ENCODE assay signal across 13 cellular contexts in the genomic region with DNA sequence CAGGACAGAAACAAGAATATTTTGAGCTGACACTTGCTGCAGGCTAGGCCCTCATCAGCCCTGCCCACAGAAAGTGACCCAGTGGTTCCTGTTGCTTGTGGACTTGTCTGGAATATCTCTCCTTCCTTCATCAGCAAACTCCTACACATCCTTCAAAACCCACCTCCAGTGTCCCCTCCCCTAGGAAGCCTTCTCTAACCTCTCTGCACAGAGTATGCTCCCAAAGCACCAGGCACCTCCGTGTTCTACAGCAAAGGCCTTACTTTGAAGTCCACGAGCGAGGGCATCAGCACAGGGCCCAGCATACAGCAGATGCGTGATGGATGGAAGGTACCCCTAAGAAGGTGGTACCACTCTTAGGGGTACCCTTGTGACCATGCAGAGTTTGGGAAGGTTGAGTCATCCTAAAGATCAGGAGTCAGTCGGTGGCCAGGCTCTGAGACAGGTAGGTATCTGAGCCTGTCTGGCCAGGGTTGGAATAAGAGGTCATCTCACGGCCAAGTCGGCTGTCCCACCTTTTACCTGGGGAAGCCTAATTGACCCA. TPM values are rescaled to one million over a fixed set of nuclear protein-coding genes. Genes with fewer than 3 reads are reported as not detected.
DNase-seq lines count a peak whose midpoint lies in the region; ATAC-seq and TF ChIP-seq lines count a peak whose summit lies in the region.
"Had no signal": no experiment of that assay in that cellular context is flagged by ENCODE, and none has a peak within 500 bp of the region (broad histone marks: within the 10 kb centered on the region; RNA-seq: fewer than 3 reads in every experiment).

No MANE protein-coding gene starts in this region.

- H3K27me3 Mint-ChIP-seq in activated naive CD8-positive, alpha-beta T cell: no peaks in the 10 kb centered on the region

- H3K27me3 ChIP-seq in left ventricle myocardium inferior (ENCODE audit: low read depth): no peaks in the 10 kb centered on the region
- peaks cover 0 to 5% (median 0%) of the 10 kb centered on the region in 9 donors for H3K27me3 ChIP-seq in heart left ventricle
- H3K27me3 ChIP-seq in muscle layer of colon (ENCODE audit: control insufficient read depth in 1 of 2, insufficient read depth in 2 of 2, low read length in 2 of 2): no peaks in the 10 kb centered on the region
- H3K27me3 ChIP-seq in vagina: no peaks in the 10 kb centered on the region
- no peaks in the 10 kb centered on the region for H3K27me3 ChIP-seq in BE2C

- H3K4me1 ChIP-seq in left ventricle myocardium inferior: peaks cover 65% of the 10 kb centered on the region
- H3K4me1 ChIP-seq in heart left ventricle: peaks cover 0 to 88% (median 41%) of the 10 kb centered on the region in 12 donors
- H3K4me1 ChIP-seq in muscle layer of colon (ENCODE audit: insufficient read depth, low read length): peaks cover 52% of the 10 kb centered on the region
- H3K4me1 ChIP-seq in vagina: peaks cover 64% of the 10 kb centered on the region
- peaks cover 22% of the 10 kb centered on the region for H3K4me1 ChIP-seq in BE2C

- no peaks in the 10 kb centered on the region for H3K36me3 ChIP-seq in left ventricle myocardium inferior
- H3K36me3 ChIP-seq in heart left ventricle: no peaks in the 10 kb centered on the region
- no peaks in the 10 kb centered on the region for H3K36me3 ChIP-seq in muscle layer of colon (ENCODE audit: insufficient read depth, low read length)
- no peaks in the 10 kb centered on the region for H3K36me3 ChIP-seq in vagina
- H3K36me3 ChIP-seq in BE2C: no peaks in the 10 kb centered on the region
- H3K36me3 ChIP-seq: neutrophil had no signal

- intact Hi-C loops in left ventricle myocardium inferior (cut with micrococcal nuclease) (no loop called here), heart left ventricle (cut with DNase I) (no loop called here), vagina (cut with DNase I) (loop anchor here (10.0 kb wide), 1 partner anchor 230 kb away; no protein-coding TSS in a partner anchor)

- H3K27ac Mint-ChIP-seq in activated naive CD8-positive, alpha-beta T cell: peak overlapping the region; percentile 59

- H3K9me3 ChIP-seq in left ventricle myocardium inferior (replicated peaks) (no peaks in the 10 kb centered on the region), heart left ventricle (no peaks in the 10 kb centered on the region), muscle layer of colon (ENCODE audit: low read length) (no peaks in the 10 kb centered on the region), vagina (no peaks in the 10 kb centered on the region), BE2C (no peaks in the 10 kb centered on the region)
- H3K9me3 ChIP-seq: neutrophil had no signal

- H3K27ac ChIP-seq in left ventricle myocardium inferior (replicated peaks) (peak overlapping the region; percentile 36), heart left ventricle (peak overlapping the region in 2 of 12 donors; percentile 45 to 66), muscle layer of colon (ENCODE audit: low read depth, low read length) (peak overlapping the region; percentile 19), vagina (peak overlapping the region; percentile 97)
- H3K27ac ChIP-seq: neutrophil had no signal

- TF ChIP-seq POLR2A in heart left ventricle (IDR thresholded peaks at IDR 0.05) (no peak), vagina (IDR thresholded peaks at IDR 0.05) (no peak)

- peaks cover 78% of the 10 kb centered on the region for H3K4me1 Mint-ChIP-seq in activated naive CD8-positive, alpha-beta T cell (ENCODE audit: low read depth)

- peak overlapping the region; percentile 66 for H3K4me3 Mint-ChIP-seq in activated naive CD8-positive, alpha-beta T cell

- no peaks in the 10 kb centered on the region for H3K36me3 Mint-ChIP-seq in activated naive CD8-positive, alpha-beta T cell

- no peak overlapping the region for H3K9ac ChIP-seq in muscle layer of colon (ENCODE audit: low read length)

- no peak for DNase-seq in left ventricle myocardium inferior
- no peak for DNase-seq in heart left ventricle
- DNase-seq in vagina (ENCODE audit: extremely low spot score in 2 of 2): peak in 1 of 2 donors; percentile 88
- no peak for DNase-seq in BE2C
- DNase-seq in HCEC 1CT: no peak
- DNase-seq: activated gamma-delta T cell treated with Interleukin-2 at 50 U/mL for 16 hours; C1 segment of cervical spinal cord; KG1; stimulated activated CD4-positive, alpha-beta T cell treated with anti-CD3 and anti-CD28 coated beads, Interleukin-4, amount 100 ng/mL, for 1 hour had no signal

- WGBS in heart left ventricle, 4 donors: 92 to 98% (median 97%) methylated on average over 7 of the region's 7 CpGs

- no peaks in the 10 kb centered on the region for H3K9me3 Mint-ChIP-seq in activated naive CD8-positive, alpha-beta T cell (ENCODE audit: low read depth)

- ATAC-seq in heart left ventricle (no peak), HG03432 (IDR thresholded peaks at IDR 0.05; ENCODE audit: unreplicated experiment) (no peak)

- TF ChIP-seq CTCF in left ventricle myocardium inferior (IDR thresholded peaks at IDR 0.05; ENCODE audit: borderline replicate concordance) (no peak), heart left ventricle (IDR thresholded peaks at IDR 0.05) (no peak), vagina (IDR thresholded peaks at IDR 0.05) (no peak), BE2C (IDR thresholded peaks at IDR 0.05; ENCODE audit: low read depth, low read length) (no peak)

- H3K4me3 ChIP-seq in left ventricle myocardium inferior (no peak overlapping the region), heart left ventricle (no peak overlapping the region), muscle layer of colon (ENCODE audit: low read depth in 1 of 2, low read length in 2 of 2) (peak overlapping the region in 1 of 2 donors; percentile 1), vagina (no peak overlapping the region), BE2C (ENCODE audit: low read depth, low read length) (no peak overlapping the region)

RNA-seq across cellular contexts. Expression of gene CCDC102A, which starts 2.0 kb away (rescaled TPM):
- total RNA-seq in left ventricle myocardium inferior: 11.3 TPM
- 10 to 100 TPM in 2 of 9 donors, 1 to 10 TPM in 7; 3.3 to 17.0 (median 6.8) TPM for total RNA-seq in heart left ventricle
- 1 to 10 TPM; 4.4 to 8.1 TPM for polyA plus RNA-seq in heart left ventricle
- 22.1 TPM for total RNA-seq in vagina
- 12.8 TPM for polyA plus RNA-seq in BE2C (2012; ENCODE audit: insufficient read depth, insufficient read length, low read depth)

RNA-seq across cellular contexts. Expression of gene ADGRG5, which starts 8.0 kb away (rescaled TPM):
- not detected for total RNA-seq in left ventricle myocardium inferior
- 1 to 10 TPM in 1 of 9 donors, under 1 TPM in 3, not detected in 5; 0.07 to 1.4 (median 0.11) TPM for total RNA-seq in heart left ventricle
- polyA plus RNA-seq in heart left ventricle: under 1 TPM in 1 of 2 donors, not detected in 1; 0.04 TPM
- total RNA-seq in vagina: 2.2 TPM
- 0.09 TPM for polyA plus RNA-seq in BE2C (2012; ENCODE audit: insufficient read depth, insufficient read length, low read depth)

RNA-seq across cellular contexts. Expression of gene DOK4, which starts 48.1 kb away (rescaled TPM):
- total RNA-seq in left ventricle myocardium inferior (10.0 TPM), heart left ventricle (10 to 100 TPM in 3 of 9 donors, 1 to 10 TPM in 6; 6.4 to 14.8 (median 7.9) TPM), vagina (19.4 TPM)
- polyA plus RNA-seq in heart left ventricle: 1 to 10 TPM; 5.9 to 6.7 TPM
- polyA plus RNA-seq in BE2C (2012; ENCODE audit: insufficient read depth, insufficient read length, low read depth): 342 TPM
